Comparison of ENCODE assay signal across 19 cellular contexts in the genomic region with DNA sequence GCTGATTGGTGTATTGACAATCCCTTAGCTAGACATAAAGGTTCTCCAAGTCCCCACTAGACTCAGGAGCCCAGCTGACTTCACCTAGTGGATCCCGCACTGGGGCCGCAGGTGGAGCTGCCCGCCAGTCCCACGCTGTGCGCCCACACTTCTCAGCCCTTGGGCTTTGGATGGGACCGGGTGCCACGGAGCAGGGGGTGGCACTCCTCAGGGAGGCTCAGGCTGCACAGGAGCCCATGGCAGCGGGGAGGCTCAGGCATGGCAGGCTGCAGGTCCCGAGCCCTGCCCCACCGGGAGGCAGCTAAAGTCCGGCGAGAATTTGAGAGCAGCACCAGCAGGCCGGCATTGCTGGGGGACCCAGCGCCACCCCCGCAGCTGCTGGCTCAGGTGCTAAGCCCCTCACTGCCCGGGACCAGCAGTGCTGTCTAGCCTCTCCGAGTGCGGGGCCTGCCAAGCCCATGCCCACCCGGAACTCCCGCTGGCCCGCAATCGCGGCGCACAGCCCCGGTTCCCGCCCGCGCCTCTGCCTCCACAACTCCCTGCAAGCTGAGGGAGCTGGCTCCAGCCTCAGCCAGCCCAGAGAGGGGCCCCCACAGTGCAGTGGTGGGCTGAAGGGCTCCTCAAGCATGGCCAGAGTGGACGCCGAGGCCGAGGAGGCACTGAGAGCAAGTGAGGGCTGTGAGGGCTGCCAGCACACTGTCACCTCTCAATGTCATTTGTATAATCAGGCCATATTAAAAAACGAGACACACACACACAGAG.
DNase-seq lines count a peak whose midpoint lies in the region; ATAC-seq and TF ChIP-seq lines count a peak whose summit lies in the region.
"Had no signal": no experiment of that assay in that cellular context is flagged by ENCODE, and none has a peak within 500 bp of the region (broad histone marks: within the 10 kb centered on the region; RNA-seq: fewer than 3 reads in every experiment).

No MANE protein-coding gene starts in this region.

- peak overlapping the region; percentile 12 for H4K8ac ChIP-seq in mesenchymal stem cell (ENCODE audit: low read length)
- H4K8ac ChIP-seq in neuronal stem cell (ENCODE audit: low read depth, low read length), result no peak overlapping the region

- H2BK120ac ChIP-seq in mesenchymal stem cell (ENCODE audit: low read depth, low read length) (no peak overlapping the region), neuronal stem cell (ENCODE audit: low read depth, low read length) (no peak overlapping the region)

- no peak overlapping the region for H2BK5ac ChIP-seq in mesenchymal stem cell (ENCODE audit: low read depth, low read length, poor library complexity, severe bottlenecking)
- no peak overlapping the region for H2BK5ac ChIP-seq in neuronal stem cell (ENCODE audit: low read length)

- H3K36me3 Mint-ChIP-seq in natural killer cell treated with Interleukin-12 subunit alpha and Interleukin-12 subunit beta and Interleukin-15 and Interleukin-18, amount 100 ng/mL, for 72 hours, result no peaks in the 10 kb centered on the region
- H3K36me3 Mint-ChIP-seq in natural killer cell (no peaks in the 10 kb centered on the region), GM23338 (ENCODE audit: low read depth) (peaks cover 52% of the 10 kb centered on the region)
- H3K36me3 Mint-ChIP-seq: CD8-positive, alpha-beta T cell had no signal

- in situ Hi-C loops in G401 (cut with HindIII; ENCODE audit: low sequenced_read_pairs), result no loop called here

- peaks cover 10% of the 10 kb centered on the region for H3K9me3 Mint-ChIP-seq in natural killer cell treated with Interleukin-12 subunit alpha and Interleukin-12 subunit beta and Interleukin-15 and Interleukin-18, amount 100 ng/mL, for 72 hours
- peaks cover 6 to 11% of the 10 kb centered on the region in 2 donors for H3K9me3 Mint-ChIP-seq in natural killer cell
- H3K9me3 Mint-ChIP-seq in GM23338, result peaks cover 39% of the 10 kb centered on the region
- H3K9me3 Mint-ChIP-seq: CD8-positive, alpha-beta T cell had no signal

- H3K4me3 ChIP-seq in mesenchymal stem cell (ENCODE audit: insufficient read depth in 1 of 2, low read depth in 1 of 2, low read length in 2 of 2) (no peak overlapping the region), neuronal stem cell (ENCODE audit: low read length in 2 of 2) (no peak overlapping the region), GM23338 (no peak overlapping the region), A673 (ENCODE audit: low read depth, low read length, poor library complexity, severe bottlenecking) (no peak overlapping the region)
- H3K4me3 ChIP-seq: BLaER1 treated with 17β-estradiol and CSF1 and Interleukin-3, amounts not matched to agents 10 nM and 100 nM; GM12878 had no signal

- H2AK5ac ChIP-seq in mesenchymal stem cell (ENCODE audit: low read length, severe bottlenecking) (no peak overlapping the region), neuronal stem cell (ENCODE audit: low read depth, low read length) (peak overlapping the region; percentile 47)

- no peak overlapping the region for H3K4me2 ChIP-seq in mesenchymal stem cell (ENCODE audit: low read length, poor library complexity, severe bottlenecking)
- no peak overlapping the region for H3K4me2 ChIP-seq in neuronal stem cell (ENCODE audit: insufficient read depth, low read length, poor library complexity, severe bottlenecking)
- no peak overlapping the region for H3K4me2 ChIP-seq in GM23338
- H3K4me2 ChIP-seq: BLaER1 treated with 17β-estradiol and CSF1 and Interleukin-3, amounts not matched to agents 10 nM and 100 nM had no signal

- H3K14ac ChIP-seq in mesenchymal stem cell (ENCODE audit: low read length in 2 of 2) (peak overlapping the region in 1 of 2 experiments; percentile 75), neuronal stem cell (ENCODE audit: low read length) (no peak overlapping the region)

- CTCF ChIA-PET in A673 (lab: Charles Lee), result no interaction called here

- H2AFZ ChIP-seq in mesenchymal stem cell (ENCODE audit: low read depth, low read length) (no peak overlapping the region), neuronal stem cell (ENCODE audit: low read length) (peak overlapping the region; percentile 1), GM23338 (no peak overlapping the region)

- ATAC-seq in natural killer cell treated with Interleukin-12 subunit alpha and Interleukin-12 subunit beta and Interleukin-15 and Interleukin-18, amount 100 ng/mL, for 72 hours, result no peak
- ATAC-seq in natural killer cell (no peak), GM23338 (no peak)
- ATAC-seq: CD8-positive, alpha-beta T cell; GM12878 had no signal

- H3K27me3 Mint-ChIP-seq in natural killer cell treated with Interleukin-12 subunit alpha and Interleukin-12 subunit beta and Interleukin-15 and Interleukin-18, amount 100 ng/mL, for 72 hours, result no peaks in the 10 kb centered on the region
- H3K27me3 Mint-ChIP-seq in natural killer cell (ENCODE audit: low read depth in 2 of 2), result no peaks in the 10 kb centered on the region
- no peaks in the 10 kb centered on the region for H3K27me3 Mint-ChIP-seq in GM23338 (ENCODE audit: insufficient read depth, low read depth, poor library complexity)
- H3K27me3 Mint-ChIP-seq: B cell; CD4-positive, alpha-beta T cell had no signal

- H3K27ac Mint-ChIP-seq in natural killer cell treated with Interleukin-12 subunit alpha and Interleukin-12 subunit beta and Interleukin-15 and Interleukin-18, amount 100 ng/mL, for 72 hours, result no peak overlapping the region
- no peak overlapping the region for H3K27ac Mint-ChIP-seq in natural killer cell
- H3K27ac Mint-ChIP-seq in GM23338, result no peak overlapping the region
- H3K27ac Mint-ChIP-seq: B cell; CD4-positive, alpha-beta T cell; CD8-positive, alpha-beta T cell had no signal

- H3K27ac ChIP-seq in mesenchymal stem cell (ENCODE audit: low read length, poor library complexity, severe bottlenecking) (no peak overlapping the region), neuronal stem cell (replicated peaks; ENCODE audit: low read length) (no peak overlapping the region), GM23338 (ENCODE audit: low read depth) (no peak overlapping the region), A673 (ENCODE audit: low read depth, low read length, poor library complexity, severe bottlenecking) (no peak overlapping the region)
- H3K27ac ChIP-seq: BLaER1 treated with 17β-estradiol and CSF1 and Interleukin-3, amounts not matched to agents 10 nM and 100 nM; C4-2B had no signal

- H3K27me3 ChIP-seq in mesenchymal stem cell (ENCODE audit: control insufficient read depth in 1 of 2, insufficient read depth in 1 of 2, low read length in 2 of 2), result no peaks in the 10 kb centered on the region
- no peaks in the 10 kb centered on the region for H3K27me3 ChIP-seq in neuronal stem cell (ENCODE audit: control insufficient read depth in 3 of 3, insufficient read depth in 3 of 3, low read depth in 1 of 3, low read length in 3 of 3)
- H3K27me3 ChIP-seq in GM23338 (ENCODE audit: insufficient read depth), result no peaks in the 10 kb centered on the region
- no peaks in the 10 kb centered on the region for H3K27me3 ChIP-seq in A673 (replicated peaks; ENCODE audit: insufficient read depth, low read depth, low read length, poor library complexity)
- H3K27me3 ChIP-seq: BLaER1 treated with 17β-estradiol and CSF1 and Interleukin-3, amounts not matched to agents 10 nM and 100 nM had no signal

- over 99% methylated on average over 32 of the region's 32 CpGs for WGBS in mesenchymal stem cell
- no CpG with 5 or more reads among the region's 32 CpGs for WGBS in neuronal stem cell (ENCODE audit: extremely low coverage in 2 of 2, insufficient read length in 2 of 2, insufficient replicate concordance in 1 of 2), 2 donors

- no peaks in the 10 kb centered on the region for H3K36me3 ChIP-seq in mesenchymal stem cell (ENCODE audit: control insufficient read depth in 1 of 2, insufficient read depth in 2 of 2, low read depth in 1 of 2, low read length in 2 of 2)
- H3K36me3 ChIP-seq in neuronal stem cell (replicated peaks in 1 of 2; ENCODE audit: control insufficient read depth in 2 of 2, insufficient read depth in 2 of 2, low read length in 2 of 2), result peaks cover 0 to 2% of the 10 kb centered on the region in 2 donors
- H3K36me3 ChIP-seq in GM23338 (ENCODE audit: insufficient read depth), result no peaks in the 10 kb centered on the region
- no peaks in the 10 kb centered on the region for H3K36me3 ChIP-seq in A673 (ENCODE audit: insufficient read depth, low read length, poor library complexity, severe bottlenecking)
- H3K36me3 ChIP-seq: BLaER1 treated with 17β-estradiol and CSF1 and Interleukin-3, amounts not matched to agents 10 nM and 100 nM had no signal

- intact Hi-C loops in natural killer cell (cut with micrococcal nuclease), result no loop called here
- intact Hi-C loops in A673 (cut with micrococcal nuclease; ENCODE audit: unreplicated experiment), result no loop called here

- H3K79me1 ChIP-seq in mesenchymal stem cell (replicated peaks; ENCODE audit: low read length, poor library complexity, severe bottlenecking) (no peaks in the 10 kb centered on the region), neuronal stem cell (ENCODE audit: low read depth, low read length) (no peaks in the 10 kb centered on the region)

- H4K91ac ChIP-seq in mesenchymal stem cell (ENCODE audit: low read length) (no peak overlapping the region), neuronal stem cell (ENCODE audit: low read depth, low read length, poor library complexity) (no peak overlapping the region)

- no peak overlapping the region for H3K23ac ChIP-seq in mesenchymal stem cell (ENCODE audit: low read length in 2 of 2)
- no peak overlapping the region for H3K23ac ChIP-seq in neuronal stem cell (ENCODE audit: low read depth, low read length, poor library complexity)

- no peak for TF ChIP-seq CTCF in natural killer cell (IDR thresholded peaks at IDR 0.05)
- TF ChIP-seq CTCF in GM23338 (conservative IDR thresholded peaks at IDR 0.05; ENCODE audit: low read depth in 2 of 2), result no peak
- no peak for TF ChIP-seq CTCF in A673 (conservative IDR thresholded peaks at IDR 0.05; ENCODE audit: low read depth, low read length)

- H3K9ac ChIP-seq in mesenchymal stem cell (ENCODE audit: low read length) (no peak overlapping the region), neuronal stem cell (ENCODE audit: low read depth, low read length, poor library complexity) (no peak overlapping the region)
- H3K9ac ChIP-seq: BLaER1 treated with 17β-estradiol and CSF1 and Interleukin-3, amounts not matched to agents 10 nM and 100 nM had no signal

- H2BK15ac ChIP-seq in mesenchymal stem cell (ENCODE audit: low read depth, poor library complexity, severe bottlenecking) (no peak overlapping the region), neuronal stem cell (ENCODE audit: low read length) (no peak overlapping the region)

- H3K9me3 ChIP-seq in mesenchymal stem cell (ENCODE audit: control insufficient read depth, low read length) (no peaks in the 10 kb centered on the region), neuronal stem cell (replicated peaks in 1 of 2; ENCODE audit: control insufficient read depth in 2 of 2, insufficient read depth in 1 of 2, low read depth in 1 of 2, low read length in 2 of 2) (peaks cover 0 to 3% of the 10 kb centered on the region in 2 donors), A673 (ENCODE audit: low read depth, low read length, poor library complexity, severe bottlenecking) (no peaks in the 10 kb centered on the region)
- H3K9me3 ChIP-seq: Caco-2 had no signal

- H3K4me1 Mint-ChIP-seq in natural killer cell treated with Interleukin-12 subunit alpha and Interleukin-12 subunit beta and Interleukin-15 and Interleukin-18, amount 100 ng/mL, for 72 hours (ENCODE audit: low read depth in 2 of 2), result no peaks in the 10 kb centered on the region
- H3K4me1 Mint-ChIP-seq in natural killer cell (no peaks in the 10 kb centered on the region), GM23338 (no peaks in the 10 kb centered on the region)
- H3K4me1 Mint-ChIP-seq: B cell had no signal

- H4K20me1 ChIP-seq in GM23338 (replicated peaks; ENCODE audit: insufficient read depth), result no peaks in the 10 kb centered on the region
- H4K20me1 ChIP-seq: BLaER1 treated with 17β-estradiol and CSF1 and Interleukin-3, amounts not matched to agents 10 nM and 100 nM had no signal

- POLR2A ChIA-PET in A673 (lab: Charles Lee; ENCODE audit: low non-redundant PET), result no interaction called here

- peak overlapping the region in 1 of 2 experiments; percentile 54 for H2BK12ac ChIP-seq in mesenchymal stem cell (ENCODE audit: low read length in 2 of 2)
- no peak overlapping the region for H2BK12ac ChIP-seq in neuronal stem cell (ENCODE audit: low read length)

- no peaks in the 10 kb centered on the region for H3F3A ChIP-seq in GM23338 (replicated peaks; ENCODE audit: low read depth)

- BruUV-seq in A673 (replicated peaks; lab: Mats Ljungman, UMichigan), result no TSS peak

- H3K18ac ChIP-seq in mesenchymal stem cell (ENCODE audit: low read depth in 1 of 2, low read length in 2 of 2) (peak overlapping the region in 1 of 2 experiments; percentile 49), neuronal stem cell (ENCODE audit: low read length) (peak overlapping the region; percentile 32)

- peaks cover 2% of the 10 kb centered on the region for H3K4me1 ChIP-seq in mesenchymal stem cell (ENCODE audit: control insufficient read depth, insufficient read depth, low read depth, low read length)
- H3K4me1 ChIP-seq in neuronal stem cell (ENCODE audit: control insufficient read depth in 2 of 2, insufficient read depth in 1 of 2, low read depth in 1 of 2, low read length in 2 of 2), result no peaks in the 10 kb centered on the region
- no peaks in the 10 kb centered on the region for H3K4me1 ChIP-seq in GM23338 (ENCODE audit: insufficient read depth)
- no peaks in the 10 kb centered on the region for H3K4me1 ChIP-seq in A673 (ENCODE audit: insufficient read depth, low read length, poor library complexity, severe bottlenecking)
- H3K4me1 ChIP-seq: BLaER1 treated with 17β-estradiol and CSF1 and Interleukin-3, amounts not matched to agents 10 nM and 100 nM; Caco-2 had no signal

- no peaks in the 10 kb centered on the region for H3K79me2 ChIP-seq in GM23338 (replicated peaks; ENCODE audit: insufficient read depth)

- peaks cover 11% of the 10 kb centered on the region for H3K9me2 ChIP-seq in GM23338 (ENCODE audit: insufficient read depth)

- DNase-seq in natural killer cell treated with Interleukin-12 subunit alpha and Interleukin-12 subunit beta and Interleukin-15 and Interleukin-18, amount 100 ng/mL, for 72 hours (ENCODE audit: low spot score), result peak; percentile 60
- no peak for DNase-seq in natural killer cell
- no peak for DNase-seq in mesenchymal stem cell
- DNase-seq in neuronal stem cell (ENCODE audit: low spot score), result no peak
- DNase-seq in GM23338 (ENCODE audit: low spot score), result no peak
- no peak for DNase-seq in G401 (ENCODE audit: low spot score)
- no peak for DNase-seq in A673 (ENCODE audit: low spot score)
- DNase-seq: 8988T; AML-193; Caco-2; Calu3; CD4-positive, alpha-beta T cell; CD8-positive, alpha-beta T cell; DMS79 treated with DMSO at 0.1 percent for 48 hours; GDM1 had no signal

- no peak overlapping the region for H3K4me3 Mint-ChIP-seq in natural killer cell treated with Interleukin-12 subunit alpha and Interleukin-12 subunit beta and Interleukin-15 and Interleukin-18, amount 100 ng/mL, for 72 hours
- no peak overlapping the region for H3K4me3 Mint-ChIP-seq in natural killer cell
- H3K4me3 Mint-ChIP-seq in GM23338, result no peak overlapping the region
- H3K4me3 Mint-ChIP-seq: B cell; CD4-positive, alpha-beta T cell; CD8-positive, alpha-beta T cell had no signal

- H3K4ac ChIP-seq in mesenchymal stem cell (ENCODE audit: low read depth in 1 of 2, low read length in 2 of 2), result no peak overlapping the region
- H3K4ac ChIP-seq in neuronal stem cell (ENCODE audit: low read length), result no peak overlapping the region
